In genomic region chr22:23226497-23226850, GRCh38 we compare ENCODE assay signal across 10 cellular contexts. TPM values are rescaled to one million over a fixed set of nuclear protein-coding genes. Genes with fewer than 3 reads are reported as not detected.
DNase-seq lines count a peak whose midpoint lies in the region; ATAC-seq and TF ChIP-seq lines count a peak whose summit lies in the region.
"Had no signal": no experiment of that assay in that cellular context is flagged by ENCODE, and none has a peak within 500 bp of the region (broad histone marks: within the 10 kb centered on the region; RNA-seq: fewer than 3 reads in every experiment).

No MANE protein-coding gene starts in this region.

- ATAC-seq in Right ventricle myocardium superior (ENCODE audit: poor library complexity) (peak; percentile 23), lung (ENCODE audit: insufficient read depth, low FRiP score) (no peak)
- no peak for ATAC-seq in central memory CD8-positive, alpha-beta T cell (replicated peaks; ENCODE audit: extremely low read depth, poor library complexity, severe bottlenecking)

- no peak for TF ChIP-seq POLR2A in vagina (IDR thresholded peaks at IDR 0.05)

- no peaks in the 10 kb centered on the region for H3K27me3 Mint-ChIP-seq in central memory CD8-positive, alpha-beta T cell
- H3K27me3 Mint-ChIP-seq: IgD-negative memory B cell had no signal

- H3K4me1 ChIP-seq in lung (ENCODE audit: control insufficient read depth in 2 of 2, insufficient read depth in 2 of 2, low read length in 2 of 2): peaks cover 38 to 43% of the 10 kb centered on the region in 2 donors
- H3K4me1 ChIP-seq in vagina: peaks cover 16% of the 10 kb centered on the region

- peaks cover 8% of the 10 kb centered on the region for H3K9me3 Mint-ChIP-seq in central memory CD8-positive, alpha-beta T cell

- H3K9me3 ChIP-seq in lung (ENCODE audit: control insufficient read depth in 2 of 2, insufficient read depth in 1 of 2, low read length in 1 of 2) (no peaks in the 10 kb centered on the region), vagina (peaks cover 9% of the 10 kb centered on the region)

- no peak for DNase-seq in Right ventricle myocardium superior
- no peak for DNase-seq in cardiac septum (ENCODE audit: low spot score)
- no peak for DNase-seq in central memory CD8-positive, alpha-beta T cell (ENCODE audit: low spot score in 2 of 2)
- DNase-seq in lung (ENCODE audit: low spot score): no peak
- DNase-seq in vagina (ENCODE audit: extremely low spot score in 2 of 2): no peak
- DNase-seq in NOMO-1 (lab: John Stamatoyannopoulos, UW; ENCODE audit: unreplicated experiment in 2 of 2): no peak
- no peak for DNase-seq in MV-4-11 (lab: John Stamatoyannopoulos, UW)
- no peak for DNase-seq in hippocampal formation (lab: John Stamatoyannopoulos, UW)
- DNase-seq: activated CD8-positive, alpha-beta memory T cell treated with anti-CD3 and anti-CD28 coated beads for 24 hours had no signal

- H3K4me3 ChIP-seq in lung (no peak overlapping the region), vagina (no peak overlapping the region)

- no peaks in the 10 kb centered on the region for H3K27me3 ChIP-seq in lung (ENCODE audit: control insufficient read depth, insufficient read depth)
- H3K27me3 ChIP-seq in vagina: no peaks in the 10 kb centered on the region

- no peak for TF ChIP-seq CTCF in lung (IDR thresholded peaks at IDR 0.05; ENCODE audit: control extremely low read depth, extremely low read depth)
- no peak for TF ChIP-seq CTCF in vagina (IDR thresholded peaks at IDR 0.05)

- H3K27ac ChIP-seq in lung (ENCODE audit: low read depth in 1 of 2, low read length in 1 of 2) (peak overlapping the region; percentile 34 to 75), vagina (peak overlapping the region; percentile 56)

- peaks cover 9% of the 10 kb centered on the region for H3K36me3 Mint-ChIP-seq in central memory CD8-positive, alpha-beta T cell (ENCODE audit: insufficient read depth)

- peaks cover 79% of the 10 kb centered on the region for H3K4me1 Mint-ChIP-seq in central memory CD8-positive, alpha-beta T cell

- H3K27ac Mint-ChIP-seq in central memory CD8-positive, alpha-beta T cell (ENCODE audit: low read depth): peak overlapping the region; percentile 84

- intact Hi-C loops in Right ventricle myocardium superior (cut with DNase I) (no loop called here), cardiac septum (cut with DNase I) (no loop called here), vagina (cut with DNase I) (no loop called here)

- H3K36me3 ChIP-seq in lung (ENCODE audit: control insufficient read depth in 2 of 2, insufficient read depth in 2 of 2, low read length in 2 of 2): no peaks in the 10 kb centered on the region
- H3K36me3 ChIP-seq in vagina: no peaks in the 10 kb centered on the region

- peak overlapping the region; percentile 50 for H3K4me3 Mint-ChIP-seq in central memory CD8-positive, alpha-beta T cell

RNA-seq across cellular contexts. Expression of gene BCR, which starts 46.2 kb away (rescaled TPM):
- total RNA-seq in Right ventricle myocardium superior (28.2 TPM), cardiac septum (24.3 TPM), lung (10 to 100 TPM; 28.4 to 67.3 TPM), vagina (52.5 TPM)
- 10 to 100 TPM; 21.8 to 35.2 TPM for polyA plus RNA-seq in lung
